In the genomic region with DNA sequence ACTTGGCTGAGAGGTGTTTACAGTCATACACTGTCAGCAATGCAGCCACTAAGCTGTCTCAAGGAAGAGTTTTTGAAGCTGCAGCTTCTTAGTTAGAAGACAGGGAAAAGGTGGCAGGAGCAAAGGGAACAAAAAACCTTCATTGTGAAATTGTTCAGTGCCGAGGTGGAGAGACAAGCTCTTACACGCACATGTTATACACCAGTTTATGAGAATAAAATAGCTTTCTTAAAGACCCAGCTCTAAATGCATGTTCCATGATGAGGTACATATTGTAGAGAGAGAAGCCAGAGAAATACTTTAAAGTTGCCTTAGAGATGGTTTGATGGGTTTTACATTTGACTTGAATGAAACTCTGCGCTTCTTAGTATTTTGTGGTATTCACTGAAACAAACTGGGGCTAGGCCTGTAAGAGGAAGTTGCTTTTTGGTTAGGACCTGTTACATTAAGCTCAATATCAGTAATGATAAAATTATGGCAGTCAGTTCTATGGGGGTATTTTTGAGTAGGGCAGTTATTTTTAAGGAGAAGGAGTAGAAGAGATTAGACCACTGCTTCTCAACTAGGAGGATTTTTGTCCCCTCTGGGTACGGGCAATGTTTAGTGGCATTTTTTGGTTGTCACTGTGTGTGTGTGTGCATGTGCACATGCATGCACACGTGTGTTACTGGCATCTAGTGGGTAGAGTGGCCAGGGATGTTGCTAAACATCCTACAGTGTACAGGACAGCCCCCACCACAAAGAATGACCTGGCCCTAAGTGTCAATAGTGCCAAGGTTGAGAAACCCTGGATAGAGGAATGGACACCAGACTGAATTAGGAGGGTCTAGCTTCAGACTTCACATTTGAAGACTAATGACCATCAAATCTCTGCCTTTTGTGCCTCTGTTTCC, we compare ENCODE assay signal across 10 cellular contexts. TPM values are rescaled to one million over a fixed set of nuclear protein-coding genes. Genes with fewer than 3 reads are reported as not detected.
DNase-seq lines count a peak whose midpoint lies in the region; ATAC-seq, FAIRE-seq and TF ChIP-seq lines count a peak whose summit lies in the region.
"Had no signal": no experiment of that assay in that cellular context is flagged by ENCODE, and none has a peak within 500 bp of the region (broad histone marks: within the 10 kb centered on the region; RNA-seq: fewer than 3 reads in every experiment).

No MANE protein-coding gene starts in this region.

- no peak for FAIRE-seq in frontal cortex (lab: Jason Lieb, UNC)

- H3K4me3 Mint-ChIP-seq in T-helper 2 cell treated with Interferon-gamma antibody and Interleukin-4, amounts not matched to agents 5 μg/mL and 100 μg/mL, for 36 hours = peak overlapping the region; percentile 75
- H3K4me3 Mint-ChIP-seq in stimulated activated naive CD8-positive, alpha-beta T cell treated with anti-CD3 and anti-CD28 coated beads, Interleukin-15, amount 100 ng/mL, for 72 hours = peak overlapping the region; percentile 17 to 18
- no peak overlapping the region for H3K4me3 Mint-ChIP-seq in glutamatergic neuron (ENCODE audit: unreplicated experiment)

- no peak overlapping the region for H3K4me3 ChIP-seq in esophagus muscularis mucosa

- H3K36me3 Mint-ChIP-seq in T-helper 2 cell treated with Interferon-gamma antibody and Interleukin-4, amounts not matched to agents 5 μg/mL and 100 μg/mL, for 36 hours (ENCODE audit: low read depth) = peaks cover 45% of the 10 kb centered on the region
- no peaks in the 10 kb centered on the region for H3K36me3 Mint-ChIP-seq in glutamatergic neuron (ENCODE audit: unreplicated experiment)

- H3K27ac ChIP-seq in esophagus muscularis mucosa (replicated peaks in 1 of 4) = peak overlapping the region; percentile 28 to 60 (median 44)

- TF ChIP-seq EP300 in esophagus muscularis mucosa (IDR thresholded peaks at IDR 0.05) = no peak

- H3K9me3 ChIP-seq in esophagus muscularis mucosa = no peaks in the 10 kb centered on the region

- H3K4me1 Mint-ChIP-seq in T-helper 2 cell treated with Interferon-gamma antibody and Interleukin-4, amounts not matched to agents 5 μg/mL and 100 μg/mL, for 36 hours (ENCODE audit: low read depth) = peaks cover 72% of the 10 kb centered on the region
- H3K4me1 Mint-ChIP-seq in stimulated activated naive CD8-positive, alpha-beta T cell treated with anti-CD3 and anti-CD28 coated beads, Interleukin-15, amount 100 ng/mL, for 72 hours = peaks cover 64% of the 10 kb centered on the region
- H3K4me1 Mint-ChIP-seq in glutamatergic neuron (ENCODE audit: low read depth, unreplicated experiment) = peaks cover 2% of the 10 kb centered on the region

- TF ChIP-seq POLR2A in esophagus muscularis mucosa (IDR thresholded peaks at IDR 0.05; ENCODE audit: low read depth) = no peak

- peaks cover 3% of the 10 kb centered on the region for H3K9me3 Mint-ChIP-seq in T-helper 2 cell treated with Interferon-gamma antibody and Interleukin-4, amounts not matched to agents 5 μg/mL and 100 μg/mL, for 36 hours
- peaks cover 0 to 6% of the 10 kb centered on the region in 2 donors for H3K9me3 Mint-ChIP-seq in stimulated activated naive CD8-positive, alpha-beta T cell treated with anti-CD3 and anti-CD28 coated beads, Interleukin-15, amount 100 ng/mL, for 72 hours
- H3K9me3 Mint-ChIP-seq in glutamatergic neuron (ENCODE audit: unreplicated experiment) = peaks cover 1% of the 10 kb centered on the region

- H3K36me3 ChIP-seq in esophagus muscularis mucosa = peaks cover 0 to 9% (median 0%) of the 10 kb centered on the region in 4 donors

- TF ChIP-seq CTCF in esophagus muscularis mucosa (IDR thresholded peaks at IDR 0.05) = no peak
- TF ChIP-seq CTCF in glutamatergic neuron (IDR thresholded peaks at IDR 0.05; ENCODE audit: partially characterized antibody, unreplicated experiment) = no peak

- H3K4me1 ChIP-seq in esophagus muscularis mucosa = peaks cover 33 to 45% (median 44%) of the 10 kb centered on the region in 4 donors

- intact Hi-C loops in esophagus muscularis mucosa (cut with DNase I) = no loop called here

- peak overlapping the region; percentile 87 for H3K27ac Mint-ChIP-seq in T-helper 2 cell treated with Interferon-gamma antibody and Interleukin-4, amounts not matched to agents 5 μg/mL and 100 μg/mL, for 36 hours
- peak overlapping the region in 1 of 2 donors; percentile 77 for H3K27ac Mint-ChIP-seq in stimulated activated naive CD8-positive, alpha-beta T cell treated with anti-CD3 and anti-CD28 coated beads, Interleukin-15, amount 100 ng/mL, for 72 hours
- H3K27ac Mint-ChIP-seq in glutamatergic neuron (ENCODE audit: unreplicated experiment) = no peak overlapping the region

- DNase-seq in T-helper 2 cell treated with Interferon-gamma antibody and Interleukin-4, amounts not matched to agents 5 μg/mL and 100 μg/mL, for 36 hours (ENCODE audit: low spot score) = no peak
- DNase-seq in esophagus muscularis mucosa (ENCODE audit: extremely low spot score) (no peak), T-helper 9 cell (no peak), glutamatergic neuron (no peak), frontal cortex (ENCODE audit: low spot score in 2 of 2) (no peak)
- no peak for DNase-seq in stimulated activated naive CD8-positive, alpha-beta T cell treated with anti-CD3 and anti-CD28 coated beads, Interleukin-15, amount 100 ng/mL, for 72 hours
- DNase-seq: midbrain; NCI-H526 treated with DMSO at 0.1 percent for 48 hours; stimulated activated CD8-positive, alpha-beta memory T cell treated with anti-CD3 and anti-CD28 coated beads, Interleukin-4, amount 100 ng/mL, for 48 hours had no signal

- no peaks in the 10 kb centered on the region for H3K27me3 Mint-ChIP-seq in T-helper 2 cell treated with Interferon-gamma antibody and Interleukin-4, amounts not matched to agents 5 μg/mL and 100 μg/mL, for 36 hours (ENCODE audit: low read depth)
- no peaks in the 10 kb centered on the region for H3K27me3 Mint-ChIP-seq in stimulated activated naive CD8-positive, alpha-beta T cell treated with anti-CD3 and anti-CD28 coated beads, Interleukin-15, amount 100 ng/mL, for 72 hours
- peaks cover 3% of the 10 kb centered on the region for H3K27me3 Mint-ChIP-seq in glutamatergic neuron (ENCODE audit: unreplicated experiment)

- peak; percentile 35 for ATAC-seq in GM21786 (IDR thresholded peaks at IDR 0.05; ENCODE audit: unreplicated experiment)
- ATAC-seq in stimulated activated naive CD8-positive, alpha-beta T cell treated with anti-CD3 and anti-CD28 coated beads, Interleukin-15, amount 100 ng/mL, for 72 hours = peak; percentile 51

- H3K27me3 ChIP-seq in esophagus muscularis mucosa = no peaks in the 10 kb centered on the region

- WGBS in esophagus muscularis mucosa = 76% methylated on average over 5 of the region's 5 CpGs

RNA-seq across cellular contexts. Expression of gene NEDD9, which starts 9.8 kb away (rescaled TPM):
- total RNA-seq in esophagus muscularis mucosa (10 to 100 TPM; 18.3 to 47.2 (median 32.9) TPM), glutamatergic neuron (ENCODE audit: unreplicated experiment) (0.71 TPM), frontal cortex (39.1 TPM)

Comparison
In these comparisons a context has a peak if more than half of its experiments do, and no peak if none do; other contexts are left out.
1. RNA of gene NEDD9, which starts 9.8 kb away (total RNA-seq): 18.3 to 47.2 TPM in esophagus muscularis mucosa and 39.1 TPM in frontal cortex (single experiment); 0.71 TPM in glutamatergic neuron (single experiment); every median in the first group is over 10 times any median in the second.